ENCODE assay signal across 14 cellular contexts in genomic region chr5:175254155-175254554, GRCh38.
DNase-seq lines count a peak whose midpoint lies in the region; ATAC-seq and TF ChIP-seq lines count a peak whose summit lies in the region.
"Had no signal": no experiment of that assay in that cellular context is flagged by ENCODE, and none has a peak within 500 bp of the region (broad histone marks: within the 10 kb centered on the region; RNA-seq: fewer than 3 reads in every experiment).

No MANE protein-coding gene starts in this region.

- ATAC-seq in GM21447 (IDR thresholded peaks at IDR 0.05; ENCODE audit: unreplicated experiment) = no peak
- ATAC-seq: gastroesophageal sphincter; stimulated activated effector memory CD8-positive, alpha-beta T cell treated with anti-CD3 and anti-CD28 coated beads, Interleukin-12 subunit alpha, Interleukin-12 subunit beta, amount 100 ng/mL, for 72 hours had no signal

- no peak for TF ChIP-seq CTCF in cardiac fibroblast (IDR thresholded peaks at IDR 0.05; ENCODE audit: low read depth, low read length)
- no peak for TF ChIP-seq CTCF in GM10248 (IDR thresholded peaks at IDR 0.05; ENCODE audit: control extremely low read depth, extremely low read depth, low read depth, missing control alignments)

- CTCF ChIA-PET in GM10248 (lab: Yijun Ruan, JAX) = interaction anchor here (1.2 kb wide), 1 partner anchor 11 kb away, joined by 3 read pairs; no protein-coding TSS in a partner anchor

- DNase-seq in H4 (ENCODE audit: low spot score) (peak; percentile 61), cardiac fibroblast (ENCODE audit: low read depth in 2 of 2) (peak; percentile 4 to 49), inferior parietal cortex (ENCODE audit: extremely low spot score) (peak; percentile 31), superior temporal gyrus (ENCODE audit: extremely low spot score) (peak; percentile 53), NCI-H146 (lab: John Stamatoyannopoulos, UW) (no peak), NCI-H1694 (lab: John Stamatoyannopoulos, UW) (no peak), GM10248 (ENCODE audit: extremely low spot score) (no peak)
- DNase-seq: activated CD4-positive, alpha-beta T cell treated with anti-CD3 and anti-CD28 coated beads for 48 hours; NCI-H345; OCI-M1; T-helper 1 cell had no signal

- H3K4me3 ChIP-seq in cardiac fibroblast (replicated peaks in 1 of 2; ENCODE audit: low read depth in 2 of 2, low read length in 2 of 2) = no peak overlapping the region
- H3K4me3 ChIP-seq: gastroesophageal sphincter had no signal

- POLR2A ChIA-PET in GM10248 (lab: Yijun Ruan, JAX) = no interaction called here

Comparison
In these comparisons a context has a peak if more than half of its experiments do, and no peak if none do; other contexts are left out.
1. DNase-seq: peak in H4 (single experiment), cardiac fibroblast (2 of 2), inferior parietal cortex (single experiment) and superior temporal gyrus (single experiment); none in NCI-H146 (single experiment), NCI-H1694 (single experiment) and GM10248 (single experiment).